Comparison of ENCODE assay signal across 24 cellular contexts in genomic region chr10:69225681-69226080, GRCh38. TPM values are rescaled to one million over a fixed set of nuclear protein-coding genes. Genes with fewer than 3 reads are reported as not detected.
DNase-seq lines count a peak whose midpoint lies in the region; ATAC-seq, FAIRE-seq and TF ChIP-seq lines count a peak whose summit lies in the region.
"Had no signal": no experiment of that assay in that cellular context is flagged by ENCODE, and none has a peak within 500 bp of the region (broad histone marks: within the 10 kb centered on the region; RNA-seq: fewer than 3 reads in every experiment).

No MANE protein-coding gene starts in this region.

- H3K4me2 ChIP-seq in PC-9 = peak overlapping the region; percentile 50

- H3K36me3 ChIP-seq in PC-9 (ENCODE audit: low read depth) (0 out of 2 replicates have a peak, but pooled peaks cover 4% of the 10 kb centered on the region), endodermal cell (ENCODE audit: control insufficient read depth, insufficient read depth, low read length) (no peaks in the 10 kb centered on the region), small intestine (ENCODE audit: control insufficient read depth in 2 of 2, insufficient read depth in 2 of 2, low read length in 2 of 2) (no peaks in the 10 kb centered on the region)
- H3K36me3 ChIP-seq: heart left ventricle, MG63, neutrophil, upper lobe of right lung had no signal

- no TSS peak for BruUV-seq in PC-9 (replicated peaks; lab: Mats Ljungman, UMichigan)

- H3K27ac ChIP-seq in PC-9 (peak overlapping the region; percentile 85), endodermal cell (ENCODE audit: low read depth, low read length) (no peak overlapping the region), small intestine (ENCODE audit: low read depth in 1 of 2, low read length in 1 of 2) (peak overlapping the region; percentile 83 to 86)
- H3K27ac ChIP-seq: coronary artery, neutrophil, upper lobe of right lung, VCaP had no signal

- no peaks in the 10 kb centered on the region for H3K9me3 Mint-ChIP-seq in activated CD4-positive, alpha-beta T cell treated with anti-CD3 and anti-CD28 coated beads, Interleukin-2, amount 10 ng/mL, durations not matched to agents 24 days and 14 days
- H3K9me3 Mint-ChIP-seq in activated CD4-positive, alpha-beta T cell treated with anti-CD3 and anti-CD28 coated beads for 36 hours (ENCODE audit: low read depth) = no peaks in the 10 kb centered on the region
- no peaks in the 10 kb centered on the region for H3K9me3 Mint-ChIP-seq in endodermal cell
- H3K9me3 Mint-ChIP-seq: activated naive CD4-positive, alpha-beta T cell treated with anti-CD3 and anti-CD28 coated beads, Interleukin-2, amount 10 ng/mL, durations not matched to agents 7 days and 5 days had no signal

- H3K4me1 ChIP-seq in PC-9 (replicated peaks; ENCODE audit: insufficient read depth) (peaks cover 87% of the 10 kb centered on the region), endodermal cell (ENCODE audit: control insufficient read depth, insufficient read depth, low read length) (no peaks in the 10 kb centered on the region), small intestine (ENCODE audit: control insufficient read depth in 2 of 2, insufficient read depth in 1 of 2, low read depth in 1 of 2, low read length in 1 of 2) (peaks cover 21 to 22% of the 10 kb centered on the region in 2 donors)

- FAIRE-seq in small intestine (lab: Jason Lieb, UNC) = no peak
- FAIRE-seq: endometrium, GM18507 had no signal

- 75 to 76% methylated on average over 8 to 10 of the region's 10 CpGs for WGBS in endodermal cell (ENCODE audit: insufficient coverage in 1 of 2, insufficient read length in 1 of 2), 2 experiments
- WGBS in small intestine, 3 donors = 44 to 70% (median 57%) methylated on average over 10 of the region's 10 CpGs

- no peak for DNase-seq in activated CD4-positive, alpha-beta T cell treated with anti-CD3 and anti-CD28 coated beads, Interleukin-2, amount 10 ng/mL, durations not matched to agents 24 days and 14 days
- DNase-seq in activated CD4-positive, alpha-beta T cell treated with anti-CD3 and anti-CD28 coated beads for 36 hours = no peak
- DNase-seq in PC-9 = no peak
- DNase-seq in endodermal cell = no peak
- peak; percentile 59 for DNase-seq in small intestine
- no peak for DNase-seq in omental fat pad (ENCODE audit: low spot score)
- no peak for DNase-seq in CD1c-positive myeloid dendritic cell (ENCODE audit: extremely low spot score)
- no peak for DNase-seq in amygdala (lab: John Stamatoyannopoulos, UW)
- DNase-seq: activated CD4-positive, alpha-beta T cell treated with anti-CD3 and anti-CD28 coated beads, Interleukin-2, amount 50 U/mL, for 48 hours; activated naive CD4-positive, alpha-beta T cell treated with anti-CD3 and anti-CD28 coated beads, Interleukin-2, amount 10 ng/mL, durations not matched to agents 7 days and 5 days; activated T-cell treated with anti-CD3 and anti-CD28 coated beads, Interleukin-2, amount 50 U/mL, for 48 hours; heart left ventricle; MG63; NCI-H146; SIG-M5; stimulated activated CD4-positive, alpha-beta T cell treated with anti-CD3 and anti-CD28 coated beads, Interleukin-12 subunit alpha, Interleukin-12 subunit beta, amount 100 ng/mL, for 4 hours had no signal

- intact Hi-C loops in activated CD4-positive, alpha-beta T cell treated with anti-CD3 and anti-CD28 coated beads, Interleukin-2, amount 10 ng/mL, durations not matched to agents 24 days and 14 days (cut with micrococcal nuclease) = no loop called here
- intact Hi-C loops in activated CD4-positive, alpha-beta T cell treated with anti-CD3 and anti-CD28 coated beads for 36 hours (cut with DNase I, micrococcal nuclease) = no loop called here
- intact Hi-C loops in PC-9 (cut with micrococcal nuclease; ENCODE audit: unreplicated experiment) = no loop called here

- no peaks in the 10 kb centered on the region for H3K27me3 Mint-ChIP-seq in activated CD4-positive, alpha-beta T cell treated with anti-CD3 and anti-CD28 coated beads, Interleukin-2, amount 10 ng/mL, durations not matched to agents 24 days and 14 days
- no peaks in the 10 kb centered on the region for H3K27me3 Mint-ChIP-seq in activated CD4-positive, alpha-beta T cell treated with anti-CD3 and anti-CD28 coated beads for 36 hours
- peaks cover 3% of the 10 kb centered on the region for H3K27me3 Mint-ChIP-seq in endodermal cell (ENCODE audit: insufficient read depth)
- H3K27me3 Mint-ChIP-seq: B cell had no signal

- H3K79me2 ChIP-seq in PC-9 (ENCODE audit: low read depth) = peaks cover 19% of the 10 kb centered on the region

- CTCF ChIA-PET in activated CD4-positive, alpha-beta T cell treated with anti-CD3 and anti-CD28 coated beads for 36 hours (lab: Charles Lee) = interaction anchor here (0.6 to 1.5 kb wide), 3 partner anchors 16 to 182 kb away, joined by 3 to 4 read pairs (median 3); no protein-coding TSS in a partner anchor
- CTCF ChIA-PET in PC-9 (lab: Charles Lee) = no interaction called here

- no peaks in the 10 kb centered on the region for H3K36me3 Mint-ChIP-seq in activated CD4-positive, alpha-beta T cell treated with anti-CD3 and anti-CD28 coated beads, Interleukin-2, amount 10 ng/mL, durations not matched to agents 24 days and 14 days (ENCODE audit: low read depth)
- no peaks in the 10 kb centered on the region for H3K36me3 Mint-ChIP-seq in activated CD4-positive, alpha-beta T cell treated with anti-CD3 and anti-CD28 coated beads for 36 hours (ENCODE audit: low read depth)
- H3K36me3 Mint-ChIP-seq in endodermal cell (ENCODE audit: low read depth) = no peaks in the 10 kb centered on the region
- H3K36me3 Mint-ChIP-seq: activated naive CD4-positive, alpha-beta T cell treated with anti-CD3 and anti-CD28 coated beads, Interleukin-2, amount 10 ng/mL, durations not matched to agents 7 days and 5 days had no signal

- H3K4me3 ChIP-seq in PC-9 (no peak overlapping the region), endodermal cell (ENCODE audit: low read length) (no peak overlapping the region), small intestine (ENCODE audit: low read depth in 1 of 2, low read length in 2 of 2) (no peak overlapping the region)
- H3K4me3 ChIP-seq: coronary artery, heart left ventricle, MG63, upper lobe of right lung had no signal

- TF ChIP-seq CTCF in PC-9 (conservative IDR thresholded peaks at IDR 0.05) (no peak), endodermal cell (conservative IDR thresholded peaks at IDR 0.05) (no peak), omental fat pad (IDR thresholded peaks at IDR 0.05) (no peak)

- peak overlapping the region; percentile 48 for H3K27ac Mint-ChIP-seq in activated CD4-positive, alpha-beta T cell treated with anti-CD3 and anti-CD28 coated beads, Interleukin-2, amount 10 ng/mL, durations not matched to agents 24 days and 14 days
- no peak overlapping the region for H3K27ac Mint-ChIP-seq in activated CD4-positive, alpha-beta T cell treated with anti-CD3 and anti-CD28 coated beads for 36 hours
- H3K27ac Mint-ChIP-seq in endodermal cell = peak overlapping the region; percentile 35

- no peaks in the 10 kb centered on the region for H3K27me3 ChIP-seq in PC-9 (ENCODE audit: insufficient read depth, low read depth)
- no peaks in the 10 kb centered on the region for H3K27me3 ChIP-seq in endodermal cell (ENCODE audit: control insufficient read depth, insufficient read depth, low read length, poor library complexity, severe bottlenecking)
- H3K27me3 ChIP-seq in small intestine (ENCODE audit: control insufficient read depth in 2 of 2, insufficient read depth in 2 of 2, low read length in 2 of 2) = no peaks in the 10 kb centered on the region
- H3K27me3 ChIP-seq: heart left ventricle, MG63, neutrophil, upper lobe of right lung had no signal

- no peak overlapping the region for H3K4me3 Mint-ChIP-seq in activated CD4-positive, alpha-beta T cell treated with anti-CD3 and anti-CD28 coated beads, Interleukin-2, amount 10 ng/mL, durations not matched to agents 24 days and 14 days
- no peak overlapping the region for H3K4me3 Mint-ChIP-seq in activated CD4-positive, alpha-beta T cell treated with anti-CD3 and anti-CD28 coated beads for 36 hours
- no peak overlapping the region for H3K4me3 Mint-ChIP-seq in endodermal cell
- H3K4me3 Mint-ChIP-seq: activated naive CD4-positive, alpha-beta T cell treated with anti-CD3 and anti-CD28 coated beads, Interleukin-2, amount 10 ng/mL, durations not matched to agents 7 days and 5 days; B cell had no signal

- no peaks in the 10 kb centered on the region for H4K20me1 ChIP-seq in PC-9 (ENCODE audit: insufficient read depth)

- H3K4me1 Mint-ChIP-seq in activated CD4-positive, alpha-beta T cell treated with anti-CD3 and anti-CD28 coated beads, Interleukin-2, amount 10 ng/mL, durations not matched to agents 24 days and 14 days = peaks cover 69% of the 10 kb centered on the region
- peaks cover 59% of the 10 kb centered on the region for H3K4me1 Mint-ChIP-seq in activated CD4-positive, alpha-beta T cell treated with anti-CD3 and anti-CD28 coated beads for 36 hours
- peaks cover 7% of the 10 kb centered on the region for H3K4me1 Mint-ChIP-seq in endodermal cell

- H3K9ac ChIP-seq in endodermal cell (ENCODE audit: extremely low read depth, low read length, poor library complexity, severe bottlenecking) = no peak overlapping the region

- no peak overlapping the region for H2AFZ ChIP-seq in PC-9

- H3K9me2 ChIP-seq in PC-9 (ENCODE audit: insufficient read depth) = no peaks in the 10 kb centered on the region

- no peak for ATAC-seq in activated CD4-positive, alpha-beta T cell treated with anti-CD3 and anti-CD28 coated beads for 36 hours
- ATAC-seq in omental fat pad (ENCODE audit: low FRiP score) = no peak
- ATAC-seq: left lobe of liver, upper lobe of right lung had no signal

- H3F3A ChIP-seq in PC-9 (ENCODE audit: insufficient read depth, low read depth) = peaks cover 46% of the 10 kb centered on the region

- POLR2A ChIA-PET in activated CD4-positive, alpha-beta T cell treated with anti-CD3 and anti-CD28 coated beads for 36 hours (lab: Charles Lee) = interaction anchor here (0.6 kb wide), 1 partner anchor 103 kb away, joined by 3 read pairs; no protein-coding TSS in a partner anchor
- POLR2A ChIA-PET in PC-9 (lab: Charles Lee; ENCODE audit: unreplicated experiment) = no interaction called here

- no peaks in the 10 kb centered on the region for H3K9me3 ChIP-seq in PC-9 (ENCODE audit: insufficient read depth, low read depth)
- no peaks in the 10 kb centered on the region for H3K9me3 ChIP-seq in endodermal cell (ENCODE audit: control insufficient read depth, low read length)
- no peaks in the 10 kb centered on the region for H3K9me3 ChIP-seq in small intestine (ENCODE audit: control insufficient read depth, low read depth)
- H3K9me3 ChIP-seq: heart left ventricle, MG63, neutrophil, upper lobe of right lung had no signal

RNA-seq across cellular contexts. Expression of gene HKDC1, which starts 5.5 kb away (rescaled TPM):
- 0.07 and 0.09 TPM in 2 replicates for total RNA-seq in activated CD4-positive, alpha-beta T cell treated with anti-CD3 and anti-CD28 coated beads, Interleukin-2, amount 10 ng/mL, durations not matched to agents 24 days and 14 days
- total RNA-seq in activated CD4-positive, alpha-beta T cell treated with anti-CD3 and anti-CD28 coated beads for 36 hours = under 1 TPM; 0.30 to 0.80 TPM
- 173 and 178 TPM in 2 replicates for total RNA-seq in PC-9 (2021)
- total RNA-seq in endodermal cell = under 1 TPM in 1 of 2 donors, not detected in 1; 0.22 TPM
- not detected for polyA plus RNA-seq in endodermal cell (2013, experiment 1 of 2)
- not detected for polyA plus RNA-seq in endodermal cell (2013, experiment 2 of 2)
- polyA plus RNA-seq in small intestine = 100 to 1,000 TPM in 1 of 3 donors, 10 to 100 TPM in 2; 45.7 to 119 (median 72.2) TPM
- total RNA-seq in omental fat pad = under 1 TPM in 2 of 4 donors, not detected in 2; 0.13 to 0.46 TPM
- total RNA-seq: B cell had no signal

RNA-seq across cellular contexts. Expression of gene SUPV3L1, which starts 45.6 kb away (rescaled TPM):
- total RNA-seq in activated CD4-positive, alpha-beta T cell treated with anti-CD3 and anti-CD28 coated beads, Interleukin-2, amount 10 ng/mL, durations not matched to agents 24 days and 14 days = 58.3 and 63.9 TPM in 2 replicates
- total RNA-seq in activated CD4-positive, alpha-beta T cell treated with anti-CD3 and anti-CD28 coated beads for 36 hours = 10 to 100 TPM; 46.6 to 54.1 TPM
- total RNA-seq in PC-9 (2021) (49.9 and 55.7 TPM in 2 replicates), endodermal cell (10 to 100 TPM; 36.3 to 38.6 TPM), omental fat pad (10 to 100 TPM; 13.7 to 50.6 (median 22.0) TPM)
- 30.9 TPM for polyA plus RNA-seq in endodermal cell (2013, experiment 1 of 2)
- polyA plus RNA-seq in endodermal cell (2013, experiment 2 of 2) = 29.0 TPM
- 10 to 100 TPM; 33.8 to 46.5 (median 38.4) TPM for polyA plus RNA-seq in small intestine

RNA-seq across cellular contexts. Expression of gene HK1, which starts 52.6 kb away (rescaled TPM):
- total RNA-seq in activated CD4-positive, alpha-beta T cell treated with anti-CD3 and anti-CD28 coated beads, Interleukin-2, amount 10 ng/mL, durations not matched to agents 24 days and 14 days = 183 and 185 TPM in 2 replicates
- 100 to 1,000 TPM; 258 to 261 TPM for total RNA-seq in activated CD4-positive, alpha-beta T cell treated with anti-CD3 and anti-CD28 coated beads for 36 hours
- total RNA-seq in PC-9 (2021) = 128 and 140 TPM in 2 replicates
- 10 to 100 TPM; 38.0 to 78.8 TPM for total RNA-seq in endodermal cell
- 48.2 TPM for polyA plus RNA-seq in endodermal cell (2013, experiment 1 of 2)
- 45.5 TPM for polyA plus RNA-seq in endodermal cell (2013, experiment 2 of 2)
- polyA plus RNA-seq in small intestine = 10 to 100 TPM in 1 of 3 donors, 1 to 10 TPM in 2; 3.8 to 21.8 (median 10.0) TPM
- total RNA-seq in omental fat pad = 10 to 100 TPM; 38.0 to 93.2 (median 50.6) TPM

Comparison
In these comparisons a context has a peak if more than half of its experiments do, and no peak if none do; other contexts are left out.
1. RNA of gene HKDC1, which starts 5.5 kb away (total RNA-seq): 173 to 178 TPM in PC-9; 0.30 to 0.80 TPM in activated CD4-positive, alpha-beta T cell treated with anti-CD3 and anti-CD28 coated beads for 36 hours, 0.22 TPM in endodermal cell, 0.13 to 0.46 TPM in omental fat pad and 0.07 to 0.09 TPM in activated CD4-positive, alpha-beta T cell treated with anti-CD3 and anti-CD28 coated beads, Interleukin-2, amount 10 ng/mL, durations not matched to agents 24 days and 14 days; every median in the first group is over 10 times any median in the second.